ENCODE assay signal across 23 cellular contexts in the genomic region with DNA sequence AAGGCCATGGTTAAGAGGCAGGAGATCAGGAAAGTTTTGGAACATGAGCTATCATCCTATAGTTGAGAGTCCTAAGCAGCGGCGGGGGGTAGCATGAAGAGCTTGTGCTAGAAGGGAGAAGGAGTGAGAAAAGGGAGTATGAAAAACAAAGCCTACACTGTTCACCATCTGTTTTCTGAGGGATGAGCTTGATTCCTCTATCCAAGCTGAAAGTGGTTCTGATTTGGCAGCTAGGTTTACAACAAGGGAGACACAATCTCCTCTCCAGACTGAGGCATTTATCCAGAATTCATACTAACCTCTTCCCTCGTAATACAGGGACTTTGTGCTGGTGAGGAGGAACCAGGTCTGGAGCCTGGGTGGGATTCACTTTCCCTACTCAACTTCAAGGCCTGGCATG. TPM values are rescaled to one million over a fixed set of nuclear protein-coding genes. Genes with fewer than 3 reads are reported as not detected.
DNase-seq lines count a peak whose midpoint lies in the region; ATAC-seq and TF ChIP-seq lines count a peak whose summit lies in the region.
"Had no signal": no experiment of that assay in that cellular context is flagged by ENCODE, and none has a peak within 500 bp of the region (broad histone marks: within the 10 kb centered on the region; RNA-seq: fewer than 3 reads in every experiment).

No MANE protein-coding gene starts in this region.

- no peak overlapping the region for H3K4me3 ChIP-seq in dorsolateral prefrontal cortex
- H3K4me3 ChIP-seq: A549, GM23248 had no signal

- intact Hi-C loops in dorsolateral prefrontal cortex (cut with DNase I) (loop anchor here in 1 of 2 donors (1.0 kb wide), 1 partner anchor 31 kb away; no protein-coding TSS in a partner anchor), sciatic nerve (cut with DNase I) (no loop called here)

- H3K4me1 Mint-ChIP-seq in activated naive CD4-positive, alpha-beta T cell treated with anti-CD3 and anti-CD28 coated beads, Interleukin-2, amount 50 U/mL, for 24 hours: peaks cover 15% of the 10 kb centered on the region

- no peak for DNase-seq in activated naive CD4-positive, alpha-beta T cell treated with anti-CD3 and anti-CD28 coated beads, Interleukin-2, amount 50 U/mL, for 72 hours (ENCODE audit: low spot score in 2 of 2)
- no peak for DNase-seq in RWPE1 (ENCODE audit: low spot score)
- peak in 1 of 10 donors; percentile 18 for DNase-seq in dorsolateral prefrontal cortex
- no peak for DNase-seq in sciatic nerve (ENCODE audit: low spot score)
- DNase-seq in HCEC 1CT: no peak
- no peak for DNase-seq in DMS114 treated with DMSO at 0.1 percent for 48 hours (lab: John Stamatoyannopoulos, UW; ENCODE audit: unreplicated experiment)
- DNase-seq in A172 (ENCODE audit: low spot score): no peak
- DNase-seq: Caco-2; CD4-positive, alpha-beta T cell; DMS153; GF-D8; GM23248; NCI-H1105; NCI-H2081; NCI-H774; OCI-M1; SIG-M5 had no signal

- ATAC-seq in activated naive CD4-positive, alpha-beta T cell treated with anti-CD3 and anti-CD28 coated beads, Interleukin-2, amount 50 U/mL, for 72 hours: no peak
- peak; percentile 42 for ATAC-seq in sciatic nerve
- ATAC-seq: A549, HCT116 had no signal

- POLR2A ChIA-PET in RWPE1 (lab: Yijun Ruan, JAX; ENCODE audit: low non-redundant PET): no interaction called here

- no peaks in the 10 kb centered on the region for H3K27me3 Mint-ChIP-seq in activated naive CD4-positive, alpha-beta T cell treated with anti-CD3 and anti-CD28 coated beads, Interleukin-2, amount 50 U/mL, for 24 hours
- H3K27me3 Mint-ChIP-seq: CD4-positive, alpha-beta T cell had no signal

- no peaks in the 10 kb centered on the region for H3K36me3 Mint-ChIP-seq in activated naive CD4-positive, alpha-beta T cell treated with anti-CD3 and anti-CD28 coated beads, Interleukin-2, amount 50 U/mL, for 24 hours
- no peaks in the 10 kb centered on the region for H3K36me3 Mint-ChIP-seq in activated naive CD4-positive, alpha-beta T cell treated with anti-CD3 and anti-CD28 coated beads, Interleukin-2, amount 50 U/mL, for 72 hours

- peak overlapping the region; percentile 66; the same call in 1 of the 2 replicates for H3K27ac ChIP-seq in RWPE1
- peak overlapping the region in 57 of 59 donors; percentile 13 to 97 (median 65) for H3K27ac ChIP-seq in dorsolateral prefrontal cortex
- H3K27ac ChIP-seq: A549, GM23248 had no signal

- no peak for TF ChIP-seq CTCF in RWPE1 (conservative IDR thresholded peaks at IDR 0.05; ENCODE audit: low read depth)
- TF ChIP-seq CTCF in dorsolateral prefrontal cortex (IDR thresholded peaks at IDR 0.05 in 54 of 56, conservative IDR thresholded peaks at IDR 0.05 in 2 of 56; ENCODE audit: low read depth in 1 of 56, partially characterized antibody in 56 of 56): no peak

- peak overlapping the region; percentile 31 for H3K27ac Mint-ChIP-seq in activated naive CD4-positive, alpha-beta T cell treated with anti-CD3 and anti-CD28 coated beads, Interleukin-2, amount 50 U/mL, for 24 hours
- H3K27ac Mint-ChIP-seq in activated naive CD4-positive, alpha-beta T cell treated with anti-CD3 and anti-CD28 coated beads, Interleukin-2, amount 50 U/mL, for 72 hours: no peak overlapping the region
- H3K27ac Mint-ChIP-seq: CD4-positive, alpha-beta T cell had no signal

- CTCF ChIA-PET in RWPE1 (lab: Yijun Ruan, JAX): no interaction called here

- H3K9me3 Mint-ChIP-seq in activated naive CD4-positive, alpha-beta T cell treated with anti-CD3 and anti-CD28 coated beads, Interleukin-2, amount 50 U/mL, for 24 hours: no peaks in the 10 kb centered on the region
- no peaks in the 10 kb centered on the region for H3K9me3 Mint-ChIP-seq in activated naive CD4-positive, alpha-beta T cell treated with anti-CD3 and anti-CD28 coated beads, Interleukin-2, amount 50 U/mL, for 72 hours
- H3K9me3 Mint-ChIP-seq: CD4-positive, alpha-beta T cell had no signal

- no peak overlapping the region for H3K4me3 Mint-ChIP-seq in activated naive CD4-positive, alpha-beta T cell treated with anti-CD3 and anti-CD28 coated beads, Interleukin-2, amount 50 U/mL, for 24 hours
- H3K4me3 Mint-ChIP-seq: CD4-positive, alpha-beta T cell had no signal

- H3K27me3 ChIP-seq in dorsolateral prefrontal cortex: peaks cover 0 to 71% (median 7%) of the 10 kb centered on the region in 45 donors

RNA-seq across cellular contexts. Expression of gene TSC22D3, which starts 23.6 kb away (rescaled TPM):
- 10 to 100 TPM; 41.1 to 80.3 TPM for total RNA-seq in activated naive CD4-positive, alpha-beta T cell treated with anti-CD3 and anti-CD28 coated beads, Interleukin-2, amount 50 U/mL, for 72 hours
- 100 to 1,000 TPM in 104 of 120 experiments, 10 to 100 TPM in 16; 72.2 to 218 (median 129) TPM for total RNA-seq in dorsolateral prefrontal cortex
- 93.5 TPM for total RNA-seq in sciatic nerve
- 6.9 and 7.7 TPM in 2 replicates for total RNA-seq in A172 (2014; rRNA removed; shearing (Covaris generic))

RNA-seq across cellular contexts. Expression of gene NCBP2L, which starts 25.5 kb away (rescaled TPM):
- total RNA-seq in activated naive CD4-positive, alpha-beta T cell treated with anti-CD3 and anti-CD28 coated beads, Interleukin-2, amount 50 U/mL, for 72 hours: not detected
- 1 to 10 TPM in 1 of 120 experiments, under 1 TPM in 27, not detected in 92; 0.25 to 1.3 (median 0.47) TPM for total RNA-seq in dorsolateral prefrontal cortex
- not detected for total RNA-seq in sciatic nerve
- total RNA-seq in A172 (2014; rRNA removed; shearing (Covaris generic)): not detected in 2 replicates
- total RNA-seq: Caco-2; CD4-positive, alpha-beta T cell; Daoy; GM23248; NCI-H460; RPMI7951 had no signal
